ENCODE assay signal across 8 cellular contexts in the genomic region with DNA sequence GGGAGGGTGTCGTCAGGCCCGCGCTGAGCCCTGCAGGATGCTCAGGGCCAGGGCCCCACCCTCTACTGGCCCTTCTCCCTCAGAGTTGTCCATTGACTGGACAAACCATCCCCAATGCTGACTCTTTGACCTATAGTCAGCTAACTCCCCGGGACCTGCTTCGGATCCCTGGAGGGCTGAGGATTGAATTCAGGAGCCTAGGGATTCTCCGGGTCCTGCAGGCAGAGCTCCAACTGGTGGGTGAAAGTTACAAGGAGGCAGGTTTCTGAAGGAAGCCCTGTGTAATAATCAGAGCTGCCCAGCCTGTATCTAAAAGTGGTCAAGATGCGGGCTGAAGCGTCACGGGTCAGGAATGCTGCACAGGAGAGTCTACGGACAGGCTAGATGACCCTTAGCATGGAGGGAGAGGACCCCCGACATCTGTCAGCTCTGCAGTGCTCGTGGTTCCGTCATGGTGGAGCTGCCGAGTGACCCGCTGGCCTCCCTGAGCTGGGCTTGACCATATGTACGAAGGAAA.
A peak's percentile ranks its signal among the peaks of the same experiment; 100 is the strongest.
DNase-seq lines count a peak whose midpoint lies in the region; ATAC-seq and TF ChIP-seq lines count a peak whose summit lies in the region.

No MANE protein-coding gene starts in this region.

- peak overlapping the region; percentile 95 for H3K4me3 Mint-ChIP-seq in dendritic cell treated with granulocyte-macrophage colony-stimulating factor and Interleukin-4, amounts not matched to agents 40 ng/mL and 50 ng/mL, for 4 days
- H3K4me3 Mint-ChIP-seq in nephron: peak overlapping the region; percentile 27 to 51 (median 43)

- H3K4me1 ChIP-seq in HUES6 (ENCODE audit: control insufficient read depth, insufficient read depth, low read length): peaks cover 24% of the 10 kb centered on the region; the same call in 1 of the 2 replicates

- H3K27ac Mint-ChIP-seq in dendritic cell treated with granulocyte-macrophage colony-stimulating factor and Interleukin-4, amounts not matched to agents 40 ng/mL and 50 ng/mL, for 4 days: peak overlapping the region; percentile 88
- H3K27ac Mint-ChIP-seq in nephron: peak overlapping the region in 2 of 3 experiments; percentile 36 to 62

- H3K9ac ChIP-seq in HUES6 (ENCODE audit: low read length): peak overlapping the region; percentile 59

- TF ChIP-seq CTCF in AG10803 (conservative IDR thresholded peaks at IDR 0.05; ENCODE audit: low read length) (no peak), nephron (IDR thresholded peaks at IDR 0.05; ENCODE audit: unreplicated experiment in 3 of 3) (no peak), GM10266 (IDR thresholded peaks at IDR 0.05; ENCODE audit: control insufficient read depth, insufficient read depth, low read depth, missing control alignments) (no peak)

- H3K9me3 ChIP-seq in HUES6 (ENCODE audit: control insufficient read depth, insufficient read depth, low read depth, low read length): no peaks in the 10 kb centered on the region

- peaks cover 54% of the 10 kb centered on the region for H3K4me1 Mint-ChIP-seq in dendritic cell treated with granulocyte-macrophage colony-stimulating factor and Interleukin-4, amounts not matched to agents 40 ng/mL and 50 ng/mL, for 4 days (ENCODE audit: low read depth)
- H3K4me1 Mint-ChIP-seq in nephron: peaks cover 6% of the 10 kb centered on the region

- peak; percentile 5 for DNase-seq in AG10803 (ENCODE audit: low read depth)
- DNase-seq in NCI-H2107 (lab: John Stamatoyannopoulos, UW): no peak
- DNase-seq in GM10266 (ENCODE audit: extremely low spot score): no peak

- H3K9me3 Mint-ChIP-seq in dendritic cell treated with granulocyte-macrophage colony-stimulating factor and Interleukin-4, amounts not matched to agents 40 ng/mL and 50 ng/mL, for 4 days: no peaks in the 10 kb centered on the region
- no peaks in the 10 kb centered on the region for H3K9me3 Mint-ChIP-seq in nephron

- H3K4me3 ChIP-seq in AG10803 (ENCODE audit: low read length) (peak overlapping the region; percentile 87), HUES6 (ENCODE audit: low read depth, low read length) (peak overlapping the region; percentile 50)

- H3K27me3 ChIP-seq in HUES6 (ENCODE audit: control insufficient read depth, insufficient read depth, low read length): no peaks in the 10 kb centered on the region

- intact Hi-C loops in dendritic cell treated with granulocyte-macrophage colony-stimulating factor and Interleukin-4, amounts not matched to agents 40 ng/mL and 50 ng/mL, for 4 days (cut with micrococcal nuclease): no loop called here

- no peaks in the 10 kb centered on the region for H3K27me3 Mint-ChIP-seq in dendritic cell treated with granulocyte-macrophage colony-stimulating factor and Interleukin-4, amounts not matched to agents 40 ng/mL and 50 ng/mL, for 4 days
- H3K27me3 Mint-ChIP-seq in nephron (ENCODE audit: low read depth): peaks cover 8% of the 10 kb centered on the region

- ATAC-seq in GM18861 (IDR thresholded peaks at IDR 0.05; ENCODE audit: unreplicated experiment): no peak
- ATAC-seq in GM19035 (IDR thresholded peaks at IDR 0.05; ENCODE audit: unreplicated experiment): no peak

- no peak overlapping the region for H3K27ac ChIP-seq in HUES6 (ENCODE audit: low read depth, low read length)

- peaks cover 17% of the 10 kb centered on the region for H3K36me3 ChIP-seq in HUES6 (ENCODE audit: control insufficient read depth, insufficient read depth, low read length)

- peaks cover 43% of the 10 kb centered on the region for H3K36me3 Mint-ChIP-seq in dendritic cell treated with granulocyte-macrophage colony-stimulating factor and Interleukin-4, amounts not matched to agents 40 ng/mL and 50 ng/mL, for 4 days (ENCODE audit: low read depth)
- H3K36me3 Mint-ChIP-seq in nephron (ENCODE audit: low read depth): peaks cover 8% of the 10 kb centered on the region
